In genomic region chr7:121167971-121168370, GRCh38 we compare ENCODE assay signal across 35 cellular contexts.
A peak's percentile ranks its signal among the peaks of the same experiment; 100 is the strongest.
DNase-seq lines count a peak whose midpoint lies in the region; ATAC-seq, FAIRE-seq and TF ChIP-seq lines count a peak whose summit lies in the region.
"Had no signal": no experiment of that assay in that cellular context is flagged by ENCODE, and none has a peak within 500 bp of the region (broad histone marks: within the 10 kb centered on the region; RNA-seq: fewer than 3 reads in every experiment).

No MANE protein-coding gene starts in this region.

- H3K18ac ChIP-seq in IMR-90 (ENCODE audit: low read depth, low read length) = no peak overlapping the region

- no peak overlapping the region for H2AK5ac ChIP-seq in IMR-90 (ENCODE audit: low read depth, low read length)

- no peaks in the 10 kb centered on the region; the same call in 1 of the 2 replicates for H3K36me3 ChIP-seq in IMR-90 (ENCODE audit: control insufficient read depth, insufficient read depth, low read length)
- H3K36me3 ChIP-seq in brain microvascular endothelial cell (replicated peaks) = no peaks in the 10 kb centered on the region
- H3K36me3 ChIP-seq: cardiac muscle cell, Peyer's patch, SJCRH30, transverse colon, WERI-Rb-1 had no signal

- no peak for TF ChIP-seq POLR2A in IMR-90 (IDR thresholded peaks at IDR 0.05; ENCODE audit: low read depth, low read length)

- peak; percentile 28 for FAIRE-seq in frontal cortex (lab: Jason Lieb, UNC)
- FAIRE-seq: GM12878 had no signal

- no peak overlapping the region for H4K5ac ChIP-seq in IMR-90 (ENCODE audit: low read depth, low read length)

- WGBS in IMR-90 (ENCODE audit: extremely low coverage in 2 of 2, insufficient read length in 1 of 2), 2 experiments = no CpG with 5 or more reads among the region's 9 CpGs

- no peak for ATAC-seq in IMR-90 (ENCODE audit: low read depth)
- no peak for ATAC-seq in esophagus mucosa
- ATAC-seq: GM12878; natural killer cell treated with Interleukin-12 subunit alpha and Interleukin-12 subunit beta and Interleukin-15 and Interleukin-18, amount 100 ng/mL, for 72 hours; stimulated activated memory B cell treated with anti-CD40 and anti-IgM and Interleukin-4, amounts not matched to agents 10 μg/mL and 1 μg/mL and 100 μg/mL, for 72 hours had no signal

- TF ChIP-seq RAD21 in IMR-90 (IDR thresholded peaks at IDR 0.05; ENCODE audit: low read length) = no peak

- no peak overlapping the region for H2BK20ac ChIP-seq in IMR-90 (ENCODE audit: low read depth, low read length)

- no peak overlapping the region for H2AK9ac ChIP-seq in IMR-90 (replicated peaks; ENCODE audit: low read depth, low read length, poor library complexity)

- H3K4me3 ChIP-seq in IMR-90 (ENCODE audit: insufficient read depth, low read depth, low read length) = no peak overlapping the region
- H3K4me3 ChIP-seq in brain microvascular endothelial cell (ENCODE audit: low read depth, low read length) = no peak overlapping the region
- H3K4me3 ChIP-seq: cardiac muscle cell, GM12878, Peyer's patch, SJCRH30, skin epidermis, transverse colon had no signal

- no peak overlapping the region for H4K8ac ChIP-seq in IMR-90 (ENCODE audit: low read depth in 2 of 2, low read length in 2 of 2)

- dilution Hi-C loops in IMR-90 (cut with HindIII; ENCODE audit: low sequenced_read_pairs, unreplicated experiment) = no loop called here

- no peak overlapping the region for H3K4ac ChIP-seq in IMR-90 (ENCODE audit: low read depth, low read length)

- no peaks in the 10 kb centered on the region for H3K9me3 ChIP-seq in IMR-90 (ENCODE audit: control insufficient read depth, insufficient read depth, low read length)
- H3K9me3 ChIP-seq: Peyer's patch, SJCRH30, transverse colon had no signal

- in situ Hi-C loops in IMR-90 (cut with MboI; ENCODE audit: low sequenced_read_pairs) = no loop called here
- in situ Hi-C loops in brain microvascular endothelial cell (cut with HindIII; ENCODE audit: low pct_ligation_motif_present, low sequenced_read_pairs) = no loop called here

- no peaks in the 10 kb centered on the region for H3K4me1 ChIP-seq in IMR-90 (ENCODE audit: control insufficient read depth, insufficient read depth, low read length)
- H3K4me1 ChIP-seq: Peyer's patch, transverse colon had no signal

- H3K23ac ChIP-seq in IMR-90 (ENCODE audit: low read depth, low read length) = no peak overlapping the region

- no peak overlapping the region for H2BK120ac ChIP-seq in IMR-90 (ENCODE audit: low read depth, low read length)

- H3K27me3 ChIP-seq in IMR-90 (ENCODE audit: control insufficient read depth, insufficient read depth, low read length) (no peaks in the 10 kb centered on the region), brain microvascular endothelial cell (replicated peaks) (no peaks in the 10 kb centered on the region)
- H3K27me3 ChIP-seq: cardiac muscle cell, Peyer's patch, SJCRH30, transverse colon had no signal

- BruUV-seq in IMR-90 (replicated peaks; lab: Mats Ljungman, UMichigan) = no TSS peak

- no peaks in the 10 kb centered on the region for H4K20me1 ChIP-seq in IMR-90 (ENCODE audit: insufficient read depth, low read length)

- intact Hi-C loops in IMR-90 (cut with micrococcal nuclease) = no loop called here
- intact Hi-C loops in cardiac septum (cut with DNase I) = no loop called here
- intact Hi-C loops in posterior cingulate gyrus (cut with DNase I) = no loop called here

- H3K14ac ChIP-seq in IMR-90 (replicated peaks; ENCODE audit: low read depth, low read length) = no peak overlapping the region

- H3K9ac ChIP-seq in IMR-90 (ENCODE audit: low read depth, low read length) = no peak overlapping the region

- POLR2A ChIA-PET in IMR-90 (lab: Charles Lee; ENCODE audit: unreplicated experiment) = no interaction called here

- TF ChIP-seq CTCF in IMR-90 (conservative IDR thresholded peaks at IDR 0.05; ENCODE audit: low read depth, low read length) (no peak), brain microvascular endothelial cell (IDR thresholded peaks at IDR 0.05; ENCODE audit: low read depth, low read length, missing control alignments) (no peak)

- DNase-seq in A172 (ENCODE audit: low spot score) (peak; percentile 10), IMR-90 (peak; percentile 48), brain microvascular endothelial cell (peak; percentile 21), frontal cortex (ENCODE audit: low spot score in 2 of 2) (no peak), NCI-H345 treated with DMSO at 0.1 percent for 48 hours (lab: John Stamatoyannopoulos, UW; ENCODE audit: unreplicated experiment) (no peak), cardiac septum (ENCODE audit: low spot score) (no peak), posterior cingulate gyrus (no peak)
- DNase-seq: activated CD4-positive, alpha-beta T cell treated with anti-CD3 and anti-CD28 coated beads for 4 hours; activated CD8-positive, alpha-beta memory T cell treated with anti-CD3 and anti-CD28 coated beads for 24 hours; activated effector memory CD4-positive, alpha-beta T cell treated with Interleukin-2 at 50 U/mL for 16 hours; anterior cingulate cortex; CD4-positive, alpha-beta T cell; cortex of kidney; effector memory CD4-positive, alpha-beta T cell; H9; immature natural killer cell; Karpas-422; NCI-H1417 treated with DMSO at 0.1 percent for 48 hours; NCI-H2081; NCI-H2227 treated with DMSO at 0.1 percent for 48 hours; Peyer's patch; retina; SJCRH30; SW 1271; T1000; transverse colon; WERI-Rb-1 had no signal

- CTCF ChIA-PET in IMR-90 (lab: Yijun Ruan, JAX) = no interaction called here

- no peak overlapping the region for H2BK5ac ChIP-seq in IMR-90 (ENCODE audit: low read depth, low read length, poor library complexity, severe bottlenecking)

- no peak overlapping the region for H4K91ac ChIP-seq in IMR-90 (ENCODE audit: insufficient read depth, low read depth, low read length)

- H3K9me1 ChIP-seq in IMR-90 (ENCODE audit: insufficient read depth, low read length) = no peaks in the 10 kb centered on the region

- H3K27ac ChIP-seq in IMR-90 (ENCODE audit: insufficient read depth, low read length) (no peak overlapping the region), brain microvascular endothelial cell (no peak overlapping the region)
- H3K27ac ChIP-seq: 22Rv1, cardiac muscle cell, epithelial cell of prostate, Peyer's patch, skin epidermis, transverse colon, WERI-Rb-1 had no signal

- no peak overlapping the region for H2BK15ac ChIP-seq in IMR-90 (ENCODE audit: low read depth, low read length)

- H2AFZ ChIP-seq in IMR-90 (replicated peaks; ENCODE audit: low read length, poor library complexity) = no peak overlapping the region

- H3K79me1 ChIP-seq in IMR-90 (ENCODE audit: low read depth in 1 of 2, low read length in 2 of 2) = peaks cover 2 to 15% of the 10 kb centered on the region in 2 experiments; a peak in 2 of 4 replicates

- H3K56ac ChIP-seq in IMR-90 (ENCODE audit: extremely low read depth, insufficient read depth, low read length) = no peak overlapping the region

- no peak overlapping the region for H3K4me2 ChIP-seq in IMR-90 (ENCODE audit: low read depth, low read length)

TF ChIP-seq in IMR-90, 13 proteins besides CTCF, POLR2A, EP300 and RAD21:
- no peak for TF ChIP-seq FOS (IDR thresholded peaks at IDR 0.05; ENCODE audit: low read depth, low read length)

Comparison
In these comparisons a context has a peak if more than half of its experiments do, and no peak if none do; other contexts are left out.
1. DNase-seq: peak in A172 (single experiment), IMR-90 (single experiment) and brain microvascular endothelial cell (single experiment); none in frontal cortex (0 of 2), NCI-H345 treated with DMSO at 0.1 percent for 48 hours (single experiment), cardiac septum (single experiment) and posterior cingulate gyrus (0 of 10).